ENCODE assay signal across 22 cellular contexts in the genomic region with DNA sequence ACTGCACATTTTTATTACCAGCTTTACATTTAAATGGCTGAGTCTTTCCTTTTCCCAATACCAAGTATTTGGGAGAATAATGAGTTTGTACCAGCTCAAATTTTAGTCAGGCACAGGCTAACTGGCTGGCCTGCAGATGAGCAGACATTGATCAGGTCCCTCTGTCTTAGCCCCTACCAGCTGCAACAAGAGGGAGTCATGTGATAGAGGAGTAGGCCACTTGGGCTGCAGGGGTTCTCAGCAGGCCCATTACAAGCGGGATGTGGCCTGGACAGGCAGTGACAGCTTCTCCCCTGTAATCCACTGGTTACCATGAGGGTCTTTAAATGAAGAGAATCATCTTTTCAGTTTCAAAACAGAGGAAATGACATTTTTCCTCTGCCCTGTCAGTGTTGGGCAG.
DNase-seq lines count a peak whose midpoint lies in the region; FAIRE-seq and TF ChIP-seq lines count a peak whose summit lies in the region.
"Had no signal": no experiment of that assay in that cellular context is flagged by ENCODE, and none has a peak within 500 bp of the region (broad histone marks: within the 10 kb centered on the region; RNA-seq: fewer than 3 reads in every experiment).

No MANE protein-coding gene starts in this region.

- DNase-seq in H9 (peak; percentile 34), endodermal cell (peak; percentile 54), iPS-NIHi7 (ENCODE audit: extremely low spot score) (peak; percentile 22), neuronal stem cell (ENCODE audit: low spot score) (no peak), SK-N-DZ (ENCODE audit: low spot score) (no peak), DMS79 (lab: John Stamatoyannopoulos, UW) (no peak), islet precursor cell (no peak), urothelium cell line (ENCODE audit: low spot score) (no peak)
- DNase-seq: ACHN; BE2C; C1 segment of cervical spinal cord; CD4-positive, CD25-positive, alpha-beta regulatory T cell; CD8-positive, alpha-beta memory T cell; COR-L47; DMS 273 treated with DMSO at 0.1 percent for 48 hours; DMS53; GDM1; GM23248 had no signal

- no peak overlapping the region for H2AFZ ChIP-seq in H9 (ENCODE audit: low read length)
- H2AFZ ChIP-seq in neuronal stem cell (ENCODE audit: low read length) = peak overlapping the region; percentile 49
- H2AFZ ChIP-seq: GM23248 had no signal

- H3K36me3 Mint-ChIP-seq in H9 (ENCODE audit: insufficient read depth in 1 of 3, low read depth in 3 of 3) (no peaks in the 10 kb centered on the region), endodermal cell (ENCODE audit: low read depth) (no peaks in the 10 kb centered on the region)
- H3K36me3 Mint-ChIP-seq: CD4-positive, CD25-positive, alpha-beta regulatory T cell; CD8-positive, alpha-beta memory T cell had no signal

- H3K56ac ChIP-seq in H9 (ENCODE audit: insufficient read length, low read depth, low read length) = no peak overlapping the region

- H4K20me1 ChIP-seq in H9 (ENCODE audit: control insufficient read depth, insufficient read depth, insufficient read length) = no peaks in the 10 kb centered on the region

- no peaks in the 10 kb centered on the region for H3K4me1 ChIP-seq in H9 (ENCODE audit: insufficient read depth, low read length)
- no peaks in the 10 kb centered on the region for H3K4me1 ChIP-seq in endodermal cell (ENCODE audit: control insufficient read depth, insufficient read depth, low read length)
- no peaks in the 10 kb centered on the region for H3K4me1 ChIP-seq in neuronal stem cell (ENCODE audit: control insufficient read depth in 2 of 2, insufficient read depth in 1 of 2, low read depth in 1 of 2, low read length in 2 of 2)
- H3K4me1 ChIP-seq: HAP-1 had no signal

- no peak overlapping the region for H3K9ac ChIP-seq in H9 (ENCODE audit: extremely low read depth, insufficient read length, low read length)
- H3K9ac ChIP-seq in endodermal cell (ENCODE audit: extremely low read depth, low read length, poor library complexity, severe bottlenecking) = no peak overlapping the region
- no peak overlapping the region for H3K9ac ChIP-seq in neuronal stem cell (ENCODE audit: low read depth, low read length, poor library complexity)
- H3K9ac ChIP-seq: GM23248 had no signal

- H3K23ac ChIP-seq in H9 (ENCODE audit: insufficient read length, low read depth, low read length) (no peak overlapping the region), neuronal stem cell (ENCODE audit: low read depth, low read length, poor library complexity) (no peak overlapping the region)

- H3K4me3 ChIP-seq in endodermal cell (ENCODE audit: low read length) (no peak overlapping the region), neuronal stem cell (ENCODE audit: low read length in 2 of 2) (no peak overlapping the region)
- H3K4me3 ChIP-seq: GM23248, HAP-1 had no signal

- H3K27ac ChIP-seq in H9 (ENCODE audit: insufficient read length, low read depth, low read length) = no peak overlapping the region
- no peak overlapping the region for H3K27ac ChIP-seq in endodermal cell (ENCODE audit: low read depth, low read length)
- no peak overlapping the region for H3K27ac ChIP-seq in neuronal stem cell (replicated peaks; ENCODE audit: low read length)
- H3K27ac ChIP-seq: GM23248 had no signal

- H2BK120ac ChIP-seq in H9 (ENCODE audit: low read depth, low read length, poor library complexity, severe bottlenecking) = no peak overlapping the region
- no peak overlapping the region for H2BK120ac ChIP-seq in neuronal stem cell (ENCODE audit: low read depth, low read length)

- H3K9me3 Mint-ChIP-seq in H9 (no peaks in the 10 kb centered on the region), endodermal cell (no peaks in the 10 kb centered on the region)

- no peak overlapping the region for H4K91ac ChIP-seq in H9 (ENCODE audit: insufficient read length, low read depth, low read length)
- H4K91ac ChIP-seq in neuronal stem cell (ENCODE audit: low read depth, low read length, poor library complexity) = no peak overlapping the region

- no peak overlapping the region for H3T11ph ChIP-seq in H9 (ENCODE audit: low read length)

- H3K4ac ChIP-seq in H9 (ENCODE audit: low read depth, low read length) = no peak overlapping the region
- no peak overlapping the region for H3K4ac ChIP-seq in neuronal stem cell (ENCODE audit: low read length)

- no peak overlapping the region for H2BK20ac ChIP-seq in H9 (ENCODE audit: low read depth, low read length, poor library complexity, severe bottlenecking)

- H3K4me2 ChIP-seq in H9 (ENCODE audit: insufficient read depth, insufficient read length, low read length) (no peak overlapping the region), neuronal stem cell (ENCODE audit: insufficient read depth, low read length, poor library complexity, severe bottlenecking) (no peak overlapping the region)

- no peak overlapping the region for H2BK15ac ChIP-seq in H9 (ENCODE audit: low read depth, low read length)
- no peak overlapping the region for H2BK15ac ChIP-seq in neuronal stem cell (ENCODE audit: low read length)

- H4K5ac ChIP-seq in H9 (ENCODE audit: insufficient read length, low read depth, low read length) = no peak overlapping the region

- H2BK5ac ChIP-seq in H9 (ENCODE audit: insufficient read length, low read length) (no peak overlapping the region), neuronal stem cell (ENCODE audit: low read length) (no peak overlapping the region)

- H3K4me3 Mint-ChIP-seq in H9 (no peak overlapping the region), endodermal cell (no peak overlapping the region)
- H3K4me3 Mint-ChIP-seq: CD4-positive, CD25-positive, alpha-beta regulatory T cell; CD8-positive, alpha-beta memory T cell had no signal

- no peaks in the 10 kb centered on the region for H3K9me3 ChIP-seq in H9 (ENCODE audit: control insufficient read depth, low read depth, low read length)
- H3K9me3 ChIP-seq in endodermal cell (ENCODE audit: control insufficient read depth, low read length) = no peaks in the 10 kb centered on the region
- no peaks in the 10 kb centered on the region for H3K9me3 ChIP-seq in neuronal stem cell (replicated peaks in 1 of 2; ENCODE audit: control insufficient read depth in 2 of 2, insufficient read depth in 1 of 2, low read depth in 1 of 2, low read length in 2 of 2)
- H3K9me3 ChIP-seq: BE2C, HAP-1 had no signal

- H3K36me3 ChIP-seq in endodermal cell (ENCODE audit: control insufficient read depth, insufficient read depth, low read length) = no peaks in the 10 kb centered on the region
- H3K36me3 ChIP-seq in neuronal stem cell (replicated peaks in 1 of 2; ENCODE audit: control insufficient read depth in 2 of 2, insufficient read depth in 2 of 2, low read length in 2 of 2) = no peaks in the 10 kb centered on the region
- H3K36me3 ChIP-seq: BE2C, HAP-1 had no signal

- no CpG with 5 or more reads among the region's 1 CpG for WGBS in H9 (ENCODE audit: extremely low coverage, insufficient read length, low lambda C conversion rate)
- 83% methylated on average over 1 of the region's 1 CpG; no CpG with 5 or more reads in 1 of the 2 experiments for WGBS in endodermal cell (ENCODE audit: insufficient coverage in 1 of 2, insufficient read length in 1 of 2), 2 experiments
- no CpG with 5 or more reads among the region's 1 CpG for WGBS in neuronal stem cell (ENCODE audit: extremely low coverage in 2 of 2, insufficient read length in 2 of 2, insufficient replicate concordance in 1 of 2), 2 donors

- H2AK5ac ChIP-seq in H9 (ENCODE audit: insufficient read length, low read length) (no peak overlapping the region), neuronal stem cell (ENCODE audit: low read depth, low read length) (no peak overlapping the region)

- H3K79me1 ChIP-seq in H9 (ENCODE audit: insufficient read depth, low read depth, low read length, poor library complexity, severe bottlenecking) (no peaks in the 10 kb centered on the region), neuronal stem cell (ENCODE audit: low read depth, low read length) (no peaks in the 10 kb centered on the region)

- H3K27me3 ChIP-seq in H9 (ENCODE audit: insufficient read depth, low read length) (no peaks in the 10 kb centered on the region), endodermal cell (ENCODE audit: control insufficient read depth, insufficient read depth, low read length, poor library complexity, severe bottlenecking) (peaks cover 6% of the 10 kb centered on the region), neuronal stem cell (ENCODE audit: control insufficient read depth in 3 of 3, insufficient read depth in 3 of 3, low read depth in 1 of 3, low read length in 3 of 3) (no peaks in the 10 kb centered on the region)
- H3K27me3 ChIP-seq: BE2C had no signal

- H2BK12ac ChIP-seq in H9 (ENCODE audit: insufficient read length, low read depth, low read length) (no peak overlapping the region), neuronal stem cell (ENCODE audit: low read length) (no peak overlapping the region)

- H3K18ac ChIP-seq in H9 (ENCODE audit: insufficient read length, low read depth, low read length) (no peak overlapping the region), neuronal stem cell (ENCODE audit: low read length) (no peak overlapping the region)

- H3K27ac Mint-ChIP-seq in H9 = peak overlapping the region in 1 of 3 experiments; percentile 13; a peak in 1 of 7 replicates
- H3K27ac Mint-ChIP-seq in endodermal cell = no peak overlapping the region
- H3K27ac Mint-ChIP-seq: CD8-positive, alpha-beta memory T cell had no signal

- FAIRE-seq in urothelium cell line (lab: Jason Lieb, UNC) = no peak
- FAIRE-seq: A204.1, GM12892, GM18507 had no signal

- TF ChIP-seq CTCF in H9 (conservative IDR thresholded peaks at IDR 0.05) (no peak), endodermal cell (conservative IDR thresholded peaks at IDR 0.05) (no peak)

- H3K27me3 Mint-ChIP-seq in H9 (ENCODE audit: low read depth) = no peaks in the 10 kb centered on the region
- H3K27me3 Mint-ChIP-seq in endodermal cell (ENCODE audit: insufficient read depth) = peaks cover 2% of the 10 kb centered on the region
- H3K27me3 Mint-ChIP-seq: CD4-positive, CD25-positive, alpha-beta regulatory T cell; CD8-positive, alpha-beta memory T cell had no signal

- H3K4me1 Mint-ChIP-seq in H9 = peaks cover 6 to 17% of the 10 kb centered on the region in 2 experiments
- peaks cover 11% of the 10 kb centered on the region for H3K4me1 Mint-ChIP-seq in endodermal cell
- H3K4me1 Mint-ChIP-seq: CD4-positive, CD25-positive, alpha-beta regulatory T cell; CD8-positive, alpha-beta memory T cell had no signal

- H4K8ac ChIP-seq in H9 (replicated peaks; ENCODE audit: insufficient read length, low read depth, low read length) (no peak overlapping the region), neuronal stem cell (ENCODE audit: low read depth, low read length) (no peak overlapping the region)

- H3K79me2 ChIP-seq in H9 (ENCODE audit: insufficient read depth, low read length) = no peaks in the 10 kb centered on the region

- H3K14ac ChIP-seq in H9 (ENCODE audit: insufficient read depth, low read length) = no peak overlapping the region
- H3K14ac ChIP-seq in neuronal stem cell (ENCODE audit: low read length) = no peak overlapping the region

- H3K23me2 ChIP-seq in H9 (ENCODE audit: insufficient read length, low read depth, low read length, poor library complexity, severe bottlenecking) = no peaks in the 10 kb centered on the region

Comparison
In these comparisons a context has a peak if more than half of its experiments do, and no peak if none do; other contexts are left out.
1. DNase-seq: peak in H9 (single experiment), endodermal cell (single experiment) and iPS-NIHi7 (single experiment); none in neuronal stem cell (single experiment), SK-N-DZ (single experiment), DMS79 (single experiment), islet precursor cell (single experiment) and urothelium cell line (single experiment).